14 cellular contexts compared by ENCODE assay signal in genomic region chr3:72836923-72837322, GRCh38. TPM values are rescaled to one million over a fixed set of nuclear protein-coding genes. Genes with fewer than 3 reads are reported as not detected.
DNase-seq lines count a peak whose midpoint lies in the region; ATAC-seq and TF ChIP-seq lines count a peak whose summit lies in the region.
"Had no signal": no experiment of that assay in that cellular context is flagged by ENCODE, and none has a peak within 500 bp of the region (broad histone marks: within the 10 kb centered on the region; RNA-seq: fewer than 3 reads in every experiment).

No MANE protein-coding gene starts in this region.

- ATAC-seq in left lobe of liver = peak; percentile 100
- no peak for ATAC-seq in stimulated activated naive B cell treated with anti-CD40 and anti-IgM and Interleukin-4, amounts not matched to agents 10 μg/mL and 1 μg/mL and 100 μg/mL, for 72 hours (replicated peaks)
- ATAC-seq: foreskin keratinocyte; naive thymus-derived CD8-positive, alpha-beta T cell had no signal

- H3K4me3 Mint-ChIP-seq in stimulated activated naive B cell treated with anti-CD40 and anti-IgM and Interleukin-4, amounts not matched to agents 10 μg/mL and 1 μg/mL and 100 μg/mL, for 72 hours = no peak overlapping the region
- no peak overlapping the region for H3K4me3 Mint-ChIP-seq in activated CD4-positive, alpha-beta memory T cell treated with anti-CD3 and anti-CD28 coated beads for 36 hours
- H3K4me3 Mint-ChIP-seq: activated B cell treated with CpG ODN at 0.5 μM for 24 hours; activated naive CD8-positive, alpha-beta T cell; naive thymus-derived CD8-positive, alpha-beta T cell had no signal

- H3K27me3 ChIP-seq in colonic mucosa = no peaks in the 10 kb centered on the region
- H3K27me3 ChIP-seq: foreskin keratinocyte had no signal

- no peaks in the 10 kb centered on the region for H3K9me3 Mint-ChIP-seq in stimulated activated naive B cell treated with anti-CD40 and anti-IgM and Interleukin-4, amounts not matched to agents 10 μg/mL and 1 μg/mL and 100 μg/mL, for 72 hours
- no peaks in the 10 kb centered on the region for H3K9me3 Mint-ChIP-seq in activated CD4-positive, alpha-beta memory T cell treated with anti-CD3 and anti-CD28 coated beads for 36 hours
- H3K9me3 Mint-ChIP-seq: activated B cell treated with CpG ODN at 0.5 μM for 24 hours; naive thymus-derived CD8-positive, alpha-beta T cell had no signal

- H3K9me3 ChIP-seq in colonic mucosa = no peaks in the 10 kb centered on the region
- H3K9me3 ChIP-seq: HAP-1 had no signal

- H3K36me3 Mint-ChIP-seq in stimulated activated naive B cell treated with anti-CD40 and anti-IgM and Interleukin-4, amounts not matched to agents 10 μg/mL and 1 μg/mL and 100 μg/mL, for 72 hours = peaks cover 37 to 52% of the 10 kb centered on the region in 2 donors
- H3K36me3 Mint-ChIP-seq in activated CD4-positive, alpha-beta memory T cell treated with anti-CD3 and anti-CD28 coated beads for 36 hours = peaks cover 31% of the 10 kb centered on the region

- no peak overlapping the region for H3K27ac ChIP-seq in colonic mucosa
- H3K27ac ChIP-seq: foreskin keratinocyte had no signal

- no peak for TF ChIP-seq CTCF in colonic mucosa (IDR thresholded peaks at IDR 0.05)

- H3K4me3 ChIP-seq in colonic mucosa = no peak overlapping the region
- H3K4me3 ChIP-seq: HAP-1 had no signal

- H3K27ac Mint-ChIP-seq in stimulated activated naive B cell treated with anti-CD40 and anti-IgM and Interleukin-4, amounts not matched to agents 10 μg/mL and 1 μg/mL and 100 μg/mL, for 72 hours = peak overlapping the region; percentile 47
- no peak overlapping the region for H3K27ac Mint-ChIP-seq in activated CD4-positive, alpha-beta memory T cell treated with anti-CD3 and anti-CD28 coated beads for 36 hours
- H3K27ac Mint-ChIP-seq: activated B cell treated with CpG ODN at 0.5 μM for 24 hours; activated naive CD8-positive, alpha-beta T cell had no signal

- no peaks in the 10 kb centered on the region for H3K36me3 ChIP-seq in colonic mucosa

- no peak overlapping the region for H3K9ac ChIP-seq in colonic mucosa (ENCODE audit: low read depth in 2 of 2, low read length in 2 of 2)

- intact Hi-C loops in activated CD4-positive, alpha-beta memory T cell treated with anti-CD3 and anti-CD28 coated beads for 36 hours (cut with micrococcal nuclease) = no loop called here
- intact Hi-C loops in colonic mucosa (cut with DNase I) = no loop called here

- H3K4me1 ChIP-seq in colonic mucosa = no peaks in the 10 kb centered on the region
- H3K4me1 ChIP-seq: foreskin keratinocyte had no signal

- no peaks in the 10 kb centered on the region for H3K27me3 Mint-ChIP-seq in stimulated activated naive B cell treated with anti-CD40 and anti-IgM and Interleukin-4, amounts not matched to agents 10 μg/mL and 1 μg/mL and 100 μg/mL, for 72 hours
- no peaks in the 10 kb centered on the region for H3K27me3 Mint-ChIP-seq in activated CD4-positive, alpha-beta memory T cell treated with anti-CD3 and anti-CD28 coated beads for 36 hours
- H3K27me3 Mint-ChIP-seq: activated B cell treated with CpG ODN at 0.5 μM for 24 hours; activated naive CD8-positive, alpha-beta T cell; naive thymus-derived CD8-positive, alpha-beta T cell had no signal

- peak; percentile 60 to 86 for DNase-seq in NCI-H446 (lab: John Stamatoyannopoulos, UW)
- peak; percentile 64 for DNase-seq in cerebellum (ENCODE audit: low spot score)
- peak; percentile 94 for DNase-seq in left lobe of liver (ENCODE audit: low spot score)
- no peak for DNase-seq in stimulated activated naive B cell treated with anti-CD40 and anti-IgM and Interleukin-4, amounts not matched to agents 10 μg/mL and 1 μg/mL and 100 μg/mL, for 72 hours
- DNase-seq in activated CD4-positive, alpha-beta memory T cell treated with anti-CD3 and anti-CD28 coated beads for 36 hours = no peak
- DNase-seq in activated T-cell treated with anti-CD3 and anti-CD28 coated beads, Interleukin-2, amount 50 U/mL, for 48 hours = no peak
- no peak for DNase-seq in NK-92 (lab: John Stamatoyannopoulos, UW; ENCODE audit: unreplicated experiment)
- DNase-seq in colonic mucosa = no peak
- DNase-seq: activated B cell treated with CpG ODN at 0.5 μM for 24 hours; foreskin keratinocyte; naive thymus-derived CD8-positive, alpha-beta T cell; NCI-H2171 treated with DMSO at 0.1 percent for 48 hours had no signal

- POLR2A ChIA-PET in activated CD4-positive, alpha-beta memory T cell treated with anti-CD3 and anti-CD28 coated beads for 36 hours (lab: Charles Lee) = no interaction called here

- CTCF ChIA-PET in activated CD4-positive, alpha-beta memory T cell treated with anti-CD3 and anti-CD28 coated beads for 36 hours (lab: Charles Lee) = no interaction called here

- no peaks in the 10 kb centered on the region for H3K4me1 Mint-ChIP-seq in stimulated activated naive B cell treated with anti-CD40 and anti-IgM and Interleukin-4, amounts not matched to agents 10 μg/mL and 1 μg/mL and 100 μg/mL, for 72 hours
- H3K4me1 Mint-ChIP-seq in activated CD4-positive, alpha-beta memory T cell treated with anti-CD3 and anti-CD28 coated beads for 36 hours (ENCODE audit: low read depth) = no peaks in the 10 kb centered on the region
- H3K4me1 Mint-ChIP-seq: activated B cell treated with CpG ODN at 0.5 μM for 24 hours had no signal

RNA-seq across cellular contexts. Expression of gene SHQ1, which starts 11.3 kb away (rescaled TPM):
- total RNA-seq in cerebellum (15.7 TPM), left lobe of liver (8.7 TPM), colonic mucosa (10 to 100 TPM; 10.9 to 25.0 TPM)
- 10 to 100 TPM; 27.9 to 30.1 TPM for total RNA-seq in activated CD4-positive, alpha-beta memory T cell treated with anti-CD3 and anti-CD28 coated beads for 36 hours

RNA-seq across cellular contexts. Expression of gene GXYLT2, which starts 50.9 kb away (rescaled TPM):
- total RNA-seq in cerebellum (7.4 TPM), left lobe of liver (0.20 TPM), colonic mucosa (1 to 10 TPM; 7.3 to 8.4 TPM)
- total RNA-seq in activated CD4-positive, alpha-beta memory T cell treated with anti-CD3 and anti-CD28 coated beads for 36 hours = not detected
- total RNA-seq: activated B cell treated with CpG ODN at 0.5 μM for 24 hours; naive thymus-derived CD8-positive, alpha-beta T cell had no signal

Comparison
In these comparisons a context has a peak if more than half of its experiments do, and no peak if none do; other contexts are left out.
1. DNase-seq: peak in NCI-H446 (2 of 2), cerebellum (single experiment) and left lobe of liver (single experiment); none in stimulated activated naive B cell treated with anti-CD40 and anti-IgM and Interleukin-4, amounts not matched to agents 10 μg/mL and 1 μg/mL and 100 μg/mL, for 72 hours (single experiment), activated CD4-positive, alpha-beta memory T cell treated with anti-CD3 and anti-CD28 coated beads for 36 hours (single experiment), activated T-cell treated with anti-CD3 and anti-CD28 coated beads, Interleukin-2, amount 50 U/mL, for 48 hours (0 of 2), NK-92 (single experiment) and colonic mucosa (single experiment).